In the genomic region with DNA sequence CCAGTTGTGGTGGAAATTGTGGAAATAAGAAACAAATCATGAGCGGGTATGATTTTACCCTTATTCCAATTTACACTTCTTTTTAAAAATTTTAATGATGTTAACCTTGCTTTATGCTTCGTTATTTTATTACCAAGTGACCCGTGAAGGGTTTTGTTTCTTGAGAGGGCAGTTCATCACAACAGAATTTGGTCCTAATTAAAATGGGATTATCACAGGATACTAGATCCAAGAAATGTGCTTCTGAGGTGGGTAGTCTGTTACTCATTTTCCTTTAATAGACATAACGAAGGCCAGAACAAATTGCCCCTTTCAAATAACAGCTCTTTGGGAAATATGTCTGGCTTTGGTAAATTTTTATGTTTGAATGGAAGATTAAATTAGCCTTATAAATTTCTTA, we compare ENCODE assay signal across 35 cellular contexts.
"Had no signal": no experiment of that assay in that cellular context is flagged by ENCODE, and none has a peak within 500 bp of the region (broad histone marks: within the 10 kb centered on the region; RNA-seq: fewer than 3 reads in every experiment).

No MANE protein-coding gene starts in this region.

- H3K4me1 ChIP-seq: adrenal gland, body of pancreas, breast epithelium had no signal

- DNase-seq: activated CD4-positive, alpha-beta memory T cell treated with anti-CD3 and anti-CD28 coated beads, Interleukin-2, amount 10 ng/mL, durations not matched to agents 7 days and 5 days; activated CD4-positive, alpha-beta T cell treated with anti-CD3 and anti-CD28 coated beads for 1 hour; activated CD4-positive, alpha-beta T cell treated with anti-CD3 and anti-CD28 coated beads for 36 hours; activated CD4-positive, alpha-beta T cell treated with anti-CD3 and anti-CD28 coated beads for 48 hours; activated CD4-positive, alpha-beta T cell treated with anti-CD3 and anti-CD28 coated beads, Interleukin-2, amount 10 ng/mL, durations not matched to agents 7 days and 5 days; activated CD4-positive, alpha-beta T cell treated with anti-CD3 and anti-CD28 coated beads, Interleukin-2, amount 50 U/mL, for 48 hours; activated CD4-positive, CD25-positive, alpha-beta regulatory T cell; activated CD8-positive, alpha-beta memory T cell treated with anti-CD3 and anti-CD28 coated beads for 24 hours; activated CD8-positive, alpha-beta memory T cell treated with anti-CD3 and anti-CD28 coated beads, Interleukin-2, amount 10 ng/mL, durations not matched to agents 7 days and 5 days; activated CD8-positive, alpha-beta memory T cell treated with anti-CD3 and anti-CD28 coated beads, Interleukin-2, amount 50 U/mL, for 48 hours; activated CD8-positive, alpha-beta T cell treated with anti-CD3 and anti-CD28 coated beads, Interleukin-2, amount 10 ng/mL, durations not matched to agents 7 days and 5 days; activated effector memory CD4-positive, alpha-beta T cell treated with anti-CD3 and anti-CD28 coated beads, Interleukin-2, amount 50 U/mL, for 16 hours; activated gamma-delta T cell treated with Interleukin-2 at 50 U/mL for 16 hours; activated naive CD4-positive, alpha-beta T cell; activated naive CD4-positive, alpha-beta T cell treated with anti-CD3 and anti-CD28 coated beads for 36 hours; activated naive CD4-positive, alpha-beta T cell treated with anti-CD3 and anti-CD28 coated beads, Interleukin-2, amount 50 U/mL, for 16 hours; activated naive CD8-positive, alpha-beta T cell treated with anti-CD3 and anti-CD28 coated beads for 36 hours; activated T-cell treated with anti-CD3 and anti-CD28 coated beads, Interleukin-2, amount 50 U/mL, for 24 hours; activated T-cell treated with anti-CD3 and anti-CD28 coated beads, Interleukin-2, amount 50 U/mL, for 48 hours; adrenal gland; amniotic stem cell; aorta; body of pancreas; brain microvascular endothelial cell; cerebellar nuclear complex; T-helper 1 cell; T-helper 2 cell; T-helper 9 cell; WERI-Rb-1 had no signal

- H3K27ac ChIP-seq: adrenal gland, body of pancreas, brain microvascular endothelial cell, breast epithelium, WERI-Rb-1 had no signal

- H3K9me3 ChIP-seq: adrenal gland, body of pancreas, breast epithelium had no signal

- FAIRE-seq: astrocyte had no signal

- H3K27me3 ChIP-seq: adrenal gland, body of pancreas, brain microvascular endothelial cell, breast epithelium had no signal

- H3K4me3 ChIP-seq: adrenal gland, body of pancreas, breast epithelium had no signal

- ATAC-seq: activated CD4-positive, alpha-beta T cell treated with anti-CD3 and anti-CD28 coated beads for 36 hours; activated CD4-positive, CD25-positive, alpha-beta regulatory T cell treated with anti-CD3 and anti-CD28 coated beads, Interleukin-2, amount 50 U/mL, for 24 hours; activated CD8-positive, alpha-beta memory T cell treated with anti-CD3 and anti-CD28 coated beads, Interleukin-2, amount 10 ng/mL, durations not matched to agents 7 days and 5 days; activated CD8-positive, alpha-beta T cell treated with anti-CD3 and anti-CD28 coated beads, Interleukin-2, amount 10 ng/mL, durations not matched to agents 7 days and 5 days; activated naive CD4-positive, alpha-beta T cell treated with anti-CD3 and anti-CD28 coated beads, Interleukin-2, amount 50 U/mL, for 72 hours; activated T-helper 17 cell treated with anti-CD3 and anti-CD28 coated beads, Interleukin-2, amount 50 U/mL, for 72 hours; body of pancreas; WTC11 had no signal

- H3K36me3 ChIP-seq: adrenal gland, brain microvascular endothelial cell, breast epithelium, WERI-Rb-1 had no signal
